Comparison of ENCODE assay signal across 15 cellular contexts in genomic region chr10:28849309-28849708, GRCh38.
DNase-seq lines count a peak whose midpoint lies in the region; ATAC-seq and TF ChIP-seq lines count a peak whose summit lies in the region.
"Had no signal": no experiment of that assay in that cellular context is flagged by ENCODE, and none has a peak within 500 bp of the region (broad histone marks: within the 10 kb centered on the region; RNA-seq: fewer than 3 reads in every experiment).

No MANE protein-coding gene starts in this region.

- CTCF ChIA-PET in PC-3 (lab: Charles Lee), result no interaction called here
- CTCF ChIA-PET in SK-N-SH (lab: Yijun Ruan, JAX), result no interaction called here

- H3K27ac Mint-ChIP-seq in endodermal cell, result no peak overlapping the region
- H3K27ac Mint-ChIP-seq: CD14-positive monocyte; CD4-positive, alpha-beta memory T cell; GM23338 had no signal

- H3K4me2 ChIP-seq in PC-3 (ENCODE audit: low read length) (no peak overlapping the region), trophoblast cell (ENCODE audit: low read length) (no peak overlapping the region), SK-N-SH (no peak overlapping the region)
- H3K4me2 ChIP-seq: GM23338 had no signal

- intact Hi-C loops in PC-3 (cut with micrococcal nuclease), result no loop called here
- intact Hi-C loops in cardiac septum (cut with DNase I), result no loop called here

- no peak overlapping the region for H2BK5ac ChIP-seq in trophoblast cell (ENCODE audit: low read depth, low read length, poor library complexity)

- no peak for TF ChIP-seq RAD21 in SK-N-SH (IDR thresholded peaks at IDR 0.05; ENCODE audit: low read length)

- H3K36me3 ChIP-seq in PC-3 (ENCODE audit: low read depth, low read length), result no peaks in the 10 kb centered on the region
- H3K36me3 ChIP-seq in endodermal cell (ENCODE audit: control insufficient read depth, insufficient read depth, low read length), result no peaks in the 10 kb centered on the region
- H3K36me3 ChIP-seq in trophoblast cell (ENCODE audit: control insufficient read depth in 1 of 2, insufficient read depth in 2 of 2, low read length in 2 of 2), result no peaks in the 10 kb centered on the region
- H3K36me3 ChIP-seq in SK-N-SH (replicated peaks in 1 of 2; ENCODE audit: control insufficient read depth in 1 of 2, insufficient read depth in 2 of 2, low read length in 1 of 2), result no peaks in the 10 kb centered on the region
- H3K36me3 ChIP-seq: BE2C had no signal

- H3K9ac ChIP-seq in PC-3 (ENCODE audit: low read length) (no peak overlapping the region), endodermal cell (ENCODE audit: extremely low read depth, low read length, poor library complexity, severe bottlenecking) (no peak overlapping the region), trophoblast cell (ENCODE audit: low read length) (no peak overlapping the region), SK-N-SH (no peak overlapping the region)

- 92 to 96% methylated on average over 3 of the region's 3 CpGs for WGBS in endodermal cell (ENCODE audit: insufficient coverage in 1 of 2, insufficient read length in 1 of 2), 2 experiments
- no CpG with 5 or more reads among the region's 3 CpGs for WGBS in trophoblast cell (ENCODE audit: extremely low coverage, insufficient coverage, insufficient read length)
- 53% methylated on average over 3 of the region's 3 CpGs for WGBS in SK-N-SH (ENCODE audit: low lambda C conversion rate)

- no peak overlapping the region for H2AK5ac ChIP-seq in trophoblast cell (ENCODE audit: low read length)

- TF ChIP-seq EP300 in SK-N-SH (IDR thresholded peaks at IDR 0.05; ENCODE audit: borderline replicate concordance in 1 of 2, low read depth in 1 of 2, low read length in 1 of 2), result no peak

- POLR2A ChIA-PET in PC-3 (lab: Charles Lee; ENCODE audit: unreplicated experiment), result no interaction called here
- POLR2A ChIA-PET in SK-N-SH (lab: Yijun Ruan, JAX), result no interaction called here

- no peak overlapping the region for H2BK12ac ChIP-seq in trophoblast cell (ENCODE audit: low read length)

- no peak overlapping the region for H3K27ac ChIP-seq in PC-3 (ENCODE audit: low read length)
- no peak overlapping the region for H3K27ac ChIP-seq in endodermal cell (ENCODE audit: low read depth, low read length)
- no peak overlapping the region for H3K27ac ChIP-seq in trophoblast cell (ENCODE audit: low read depth, low read length)
- H3K27ac ChIP-seq in SK-N-SH (ENCODE audit: low read depth in 2 of 2, low read length in 1 of 2), result peak overlapping the region in 1 of 2 experiments; percentile 66; a peak in 1 of 4 replicates

- H3K79me2 ChIP-seq in PC-3 (ENCODE audit: low read length), result no peaks in the 10 kb centered on the region
- H3K79me2 ChIP-seq in trophoblast cell (ENCODE audit: control insufficient read depth, insufficient read depth, low read length, poor library complexity), result no peaks in the 10 kb centered on the region
- H3K79me2 ChIP-seq in SK-N-SH (ENCODE audit: insufficient read depth), result no peaks in the 10 kb centered on the region

- H2BK120ac ChIP-seq in trophoblast cell (ENCODE audit: insufficient read depth, low read length, poor library complexity), result no peak overlapping the region

- H4K8ac ChIP-seq in trophoblast cell (ENCODE audit: low read depth, low read length), result no peak overlapping the region

- H3K18ac ChIP-seq in trophoblast cell (ENCODE audit: low read length), result no peak overlapping the region

- ATAC-seq in PC-3, result no peak
- ATAC-seq: GM23338 had no signal

- no peaks in the 10 kb centered on the region for H3K4me1 Mint-ChIP-seq in endodermal cell
- H3K4me1 Mint-ChIP-seq: CD14-positive monocyte; CD4-positive, alpha-beta memory T cell; GM23338 had no signal

- no peak overlapping the region for H3K14ac ChIP-seq in trophoblast cell (ENCODE audit: low read length)

- no peak overlapping the region for H3K4ac ChIP-seq in trophoblast cell (ENCODE audit: low read depth, low read length)

- peaks cover 5% of the 10 kb centered on the region for H3K9me3 Mint-ChIP-seq in endodermal cell
- H3K9me3 Mint-ChIP-seq: GM23338 had no signal

- H3F3A ChIP-seq in PC-3 (ENCODE audit: low read length, unreplicated experiment), result no peaks in the 10 kb centered on the region
- peaks cover 3% of the 10 kb centered on the region for H3F3A ChIP-seq in SK-N-SH (replicated peaks; ENCODE audit: insufficient read depth)

- H3K79me1 ChIP-seq in trophoblast cell (ENCODE audit: low read length), result peaks cover 2% of the 10 kb centered on the region

- DNase-seq in PC-3 (peak; percentile 17), endodermal cell (peak; percentile 12), trophoblast cell (peak; percentile 53 to 81), SK-N-SH (no peak), cardiac septum (ENCODE audit: low spot score) (no peak)
- DNase-seq in stimulated activated CD4-positive, alpha-beta T cell treated with anti-CD3 and anti-CD28 coated beads, Interleukin-4, amount 100 ng/mL, for 24 hours, result no peak
- DNase-seq: ACHN; BE2C; CD4-positive, alpha-beta memory T cell; DMS153; DMS79; GDM1; HCEC 1CT had no signal

- no peaks in the 10 kb centered on the region for H3K4me1 ChIP-seq in PC-3 (ENCODE audit: insufficient read depth, low read length)
- H3K4me1 ChIP-seq in endodermal cell (ENCODE audit: control insufficient read depth, insufficient read depth, low read length), result no peaks in the 10 kb centered on the region
- peaks cover 0 to 6% of the 10 kb centered on the region in 2 experiments for H3K4me1 ChIP-seq in trophoblast cell (ENCODE audit: control insufficient read depth in 1 of 2, insufficient read depth in 2 of 2, low read length in 2 of 2)
- peaks cover 0 to 9% of the 10 kb centered on the region in 2 experiments; a peak in 2 of 4 replicates for H3K4me1 ChIP-seq in SK-N-SH (ENCODE audit: control insufficient read depth in 1 of 2, insufficient read depth in 2 of 2, low read depth in 1 of 2, low read length in 1 of 2)
- H3K4me1 ChIP-seq: BE2C had no signal

- H2AFZ ChIP-seq in PC-3 (ENCODE audit: low read length), result no peak overlapping the region
- H2AFZ ChIP-seq in trophoblast cell (ENCODE audit: insufficient read depth, low read length, poor library complexity), result no peak overlapping the region
- H2AFZ ChIP-seq in SK-N-SH (ENCODE audit: low read depth), result no peak overlapping the region
- H2AFZ ChIP-seq: GM23338 had no signal

- no peak overlapping the region for H3K4me3 Mint-ChIP-seq in endodermal cell
- H3K4me3 Mint-ChIP-seq: CD14-positive monocyte; CD4-positive, alpha-beta memory T cell; GM23338 had no signal

- no peak overlapping the region for H4K91ac ChIP-seq in trophoblast cell (ENCODE audit: low read depth, low read length)

- no peaks in the 10 kb centered on the region for H3K9me2 ChIP-seq in PC-3 (replicated peaks; ENCODE audit: low read length)
- H3K9me2 ChIP-seq in SK-N-SH, result no peaks in the 10 kb centered on the region

- H4K20me1 ChIP-seq in PC-3 (ENCODE audit: low read length), result no peaks in the 10 kb centered on the region
- no peaks in the 10 kb centered on the region for H4K20me1 ChIP-seq in SK-N-SH (ENCODE audit: insufficient read depth)

- no peaks in the 10 kb centered on the region for H3K36me3 Mint-ChIP-seq in endodermal cell (ENCODE audit: low read depth)
- H3K36me3 Mint-ChIP-seq: CD14-positive monocyte; CD4-positive, alpha-beta memory T cell had no signal

- no peak overlapping the region for H3K4me3 ChIP-seq in PC-3 (ENCODE audit: low read length)
- H3K4me3 ChIP-seq in endodermal cell (ENCODE audit: low read length), result no peak overlapping the region
- no peak overlapping the region for H3K4me3 ChIP-seq in trophoblast cell (ENCODE audit: low read depth, low read length)
- no peak overlapping the region for H3K4me3 ChIP-seq in SK-N-SH (ENCODE audit: low read depth in 2 of 2, low read length in 1 of 2)
- H3K4me3 ChIP-seq: GM23338 had no signal

- peaks cover 5% of the 10 kb centered on the region for H3K27me3 Mint-ChIP-seq in endodermal cell (ENCODE audit: insufficient read depth)

- TF ChIP-seq CTCF in PC-3 (conservative IDR thresholded peaks at IDR 0.05; ENCODE audit: low read depth, low read length) (no peak), endodermal cell (conservative IDR thresholded peaks at IDR 0.05) (no peak), SK-N-SH (IDR thresholded peaks at IDR 0.05) (no peak)

- H3K23ac ChIP-seq in trophoblast cell (ENCODE audit: low read length), result no peak overlapping the region

- H3K27me3 ChIP-seq in PC-3 (ENCODE audit: low read length) (no peaks in the 10 kb centered on the region), endodermal cell (ENCODE audit: control insufficient read depth, insufficient read depth, low read length, poor library complexity, severe bottlenecking) (no peaks in the 10 kb centered on the region), trophoblast cell (ENCODE audit: insufficient read depth, low read length) (no peaks in the 10 kb centered on the region), SK-N-SH (ENCODE audit: insufficient read depth) (peaks cover 18% of the 10 kb centered on the region; the same call in 1 of the 2 replicates)
- H3K27me3 ChIP-seq: BE2C had no signal

- BruUV-seq in PC-3 (replicated peaks; lab: Mats Ljungman, UMichigan), result no TSS peak

- H4K12ac ChIP-seq in trophoblast cell (ENCODE audit: low read depth, low read length), result no peak overlapping the region

- H3K9me3 ChIP-seq in PC-3 (ENCODE audit: low read length) (0 out of 2 replicates have a peak, but pooled peaks cover 2% of the 10 kb centered on the region), endodermal cell (ENCODE audit: control insufficient read depth, low read length) (peaks cover 14% of the 10 kb centered on the region), trophoblast cell (ENCODE audit: insufficient read depth, low read depth, low read length) (peaks cover 8% of the 10 kb centered on the region), SK-N-SH (no peaks in the 10 kb centered on the region)
- H3K9me3 ChIP-seq: BE2C had no signal

TF ChIP-seq in SK-N-SH, 30 proteins besides CTCF, POLR2A, EP300 and RAD21:
- TF ChIP-seq SMC3 (IDR thresholded peaks at IDR 0.05; ENCODE audit: low read depth, low read length) (no peak), TAF1 (IDR thresholded peaks at IDR 0.05; ENCODE audit: borderline replicate concordance, low read depth, low read length) (no peak)
TF ChIP-seq in SK-N-SH: peak in this region for 0.

Comparison
In these comparisons a context has a peak if more than half of its experiments do, and no peak if none do; other contexts are left out.
1. DNase-seq: peak in PC-3 (single experiment), endodermal cell (single experiment) and trophoblast cell (2 of 2); none in SK-N-SH (single experiment), stimulated activated CD4-positive, alpha-beta T cell treated with anti-CD3 and anti-CD28 coated beads, Interleukin-4, amount 100 ng/mL, for 24 hours (single experiment) and cardiac septum (single experiment).